In genomic region chr7:6451224-6451705, GRCh38 we compare ENCODE assay signal across 1 cellular context.
TF ChIP-seq lines count a peak whose summit lies in the region.

No MANE protein-coding gene starts in this region.

TF ChIP-seq in K562, 482 proteins besides CTCF, POLR2A, EP300 and RAD21 (continued from another document and continues in another):
- TF ChIP-seq STAT6 (CRISPR knock-in tag; IDR thresholded peaks at IDR 0.05) (no peak), DACH1 (IDR thresholded peaks at IDR 0.05; ENCODE audit: partially characterized antibody) (peak; percentile 89), ADNP (tag; IDR thresholded peaks at IDR 0.05) (peak; percentile 86), HMGN3 (IDR thresholded peaks at IDR 0.05; ENCODE audit: borderline replicate concordance, extremely low read depth, insufficient read length, low read depth, low read length) (peak; percentile 97), ZNF696 (CRISPR knock-in tag; conservative IDR thresholded peaks at IDR 0.05) (no peak), TRIM25 (IDR thresholded peaks at IDR 0.05; ENCODE audit: borderline replicate concordance) (no peak), KAT7 (CRISPR knock-in tag; IDR thresholded peaks at IDR 0.05; ENCODE audit: borderline replicate concordance) (0 out of 2 replicates have a peak, but pooled peaks have one; percentile 26), NONO (IDR thresholded peaks at IDR 0.05; ENCODE audit: low read depth in 2 of 2, low read length in 1 of 2) (0 out of 4 replicates have a peak, but pooled peaks of 1 of the 2 experiments have one; percentile 29), SP2 (IDR thresholded peaks at IDR 0.05; ENCODE audit: extremely low read depth, low read depth, low read length, poor library complexity, severe bottlenecking) (no peak), KAT8 (IDR thresholded peaks at IDR 0.05; ENCODE audit: low read depth) (no peak), NR2C2 (CRISPR knock-in tag; IDR thresholded peaks at IDR 0.05) (no peak), NR2C2 (tag; IDR thresholded peaks at IDR 0.05) (no peak), ZFP30 (CRISPR knock-in tag; IDR thresholded peaks at IDR 0.05; ENCODE audit: borderline replicate concordance) (no peak), ZNF740 (CRISPR knock-in tag; IDR thresholded peaks at IDR 0.05) (no peak), ZNF740 (tag; IDR thresholded peaks at IDR 0.05) (no peak), ZNF778 (CRISPR knock-in tag; IDR thresholded peaks at IDR 0.05) (no peak), ZKSCAN1 (IDR thresholded peaks at IDR 0.05; ENCODE audit: low read depth, low read length) (no peak), ATF1 (CRISPR knock-in tag; IDR thresholded peaks at IDR 0.05) (no peak), ATF1 (tag; IDR thresholded peaks at IDR 0.05) (peak; percentile 45), GTF2A2 (tag; IDR thresholded peaks at IDR 0.05) (no peak), CTCFL (IDR thresholded peaks at IDR 0.05; ENCODE audit: borderline replicate concordance, insufficient read depth, low read depth, low read length, poor library complexity, severe bottlenecking) (no peak), MIER1 (IDR thresholded peaks at IDR 0.05; ENCODE audit: low read depth) (no peak), FUS (optimal IDR thresholded peaks at IDR 0.05; ENCODE audit: low read depth, low read length) (no peak), HDAC6 (IDR thresholded peaks at IDR 0.05; ENCODE audit: low read depth, low read length) (no peak), ELF1 (tag; IDR thresholded peaks at IDR 0.05) (no peak; the same call in 1 of the 2 replicates), CREB5 (CRISPR knock-in tag; IDR thresholded peaks at IDR 0.05) (no peak), ARID1B (IDR thresholded peaks at IDR 0.05) (peak; percentile 99), PTTG1 (tag; IDR thresholded peaks at IDR 0.05; ENCODE audit: low read depth) (no peak), RBM22 (IDR thresholded peaks at IDR 0.05; ENCODE audit: low read depth, low read length, poor library complexity, severe bottlenecking) (no peak), ZMIZ1 (IDR thresholded peaks at IDR 0.05; ENCODE audit: low read depth in 2 of 2, low read length in 2 of 2) (peak; percentile 34 to 94; a peak in 3 of 4 replicates), ZNF124 (CRISPR knock-in tag; IDR thresholded peaks at IDR 0.05) (no peak), PBX2 (CRISPR knock-in tag; IDR thresholded peaks at IDR 0.05; ENCODE audit: low read depth) (no peak), PBX2 (tag; conservative IDR thresholded peaks at IDR 0.05; ENCODE audit: low read depth) (no peak), ZNF444 (CRISPR knock-in tag; IDR thresholded peaks at IDR 0.05) (no peak), TBP (optimal IDR thresholded peaks at IDR 0.05; ENCODE audit: low read depth, low read length) (no peak), PHB2 (IDR thresholded peaks at IDR 0.05; ENCODE audit: low read depth) (peak; percentile 95), BRD4 (IDR thresholded peaks at IDR 0.05) (no peak), NBN (IDR thresholded peaks at IDR 0.05; ENCODE audit: low read depth) (peak; percentile 94), SMAD4 (CRISPR knock-in tag; conservative IDR thresholded peaks at IDR 0.05) (peak; percentile 65; the same call in 1 of the 2 replicates), ASH1L (IDR thresholded peaks at IDR 0.05; ENCODE audit: borderline replicate concordance, low read depth, partially characterized antibody) (no peak), ZEB2 (IDR thresholded peaks at IDR 0.05) (peak; percentile 88), E2F3 (CRISPR knock-in tag; IDR thresholded peaks at IDR 0.05) (no peak), ZBTB12 (CRISPR knock-in tag; IDR thresholded peaks at IDR 0.05) (no peak), NRF1 (conservative IDR thresholded peaks at IDR 0.05 in 1 of 2, IDR thresholded peaks at IDR 0.05 in 1 of 2) (no peak), GTF2B (IDR thresholded peaks at IDR 0.05; ENCODE audit: extremely low read depth, insufficient read length) (no peak), ATF6 (CRISPR knock-in tag; IDR thresholded peaks at IDR 0.05) (no peak)
